In the genomic region with DNA sequence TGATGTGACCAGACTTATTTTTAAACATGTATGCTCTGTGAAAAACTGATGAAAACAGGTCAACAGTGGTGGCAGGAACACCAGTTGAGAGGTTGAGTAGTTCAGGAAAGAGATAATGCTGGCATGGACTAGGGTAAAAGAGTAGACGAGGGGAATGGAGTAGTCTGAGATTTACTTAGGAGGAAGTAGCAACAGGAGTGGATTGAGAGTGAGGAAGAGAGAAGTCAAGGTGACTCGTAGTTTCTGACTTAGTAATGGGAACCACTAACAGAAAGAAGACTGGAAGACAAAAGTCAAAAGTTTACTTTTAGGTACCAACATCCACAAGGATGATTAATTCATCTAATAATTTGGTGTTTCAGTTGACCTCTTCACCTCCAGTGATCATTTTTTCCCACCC, we compare ENCODE assay signal across 12 cellular contexts. TPM values are rescaled to one million over a fixed set of nuclear protein-coding genes. Genes with fewer than 3 reads are reported as not detected.
DNase-seq lines count a peak whose midpoint lies in the region; ATAC-seq and TF ChIP-seq lines count a peak whose summit lies in the region.
"Had no signal": no experiment of that assay in that cellular context is flagged by ENCODE, and none has a peak within 500 bp of the region (broad histone marks: within the 10 kb centered on the region; RNA-seq: fewer than 3 reads in every experiment).

No MANE protein-coding gene starts in this region.

- TF ChIP-seq CTCF in GM06990 (IDR thresholded peaks at IDR 0.05; ENCODE audit: insufficient read depth, low read length, poor library complexity, severe bottlenecking) (no peak), fibroblast of mammary gland (conservative IDR thresholded peaks at IDR 0.05; ENCODE audit: control insufficient read depth, insufficient read depth, low read depth, low read length) (no peak)

- H3K4me1 Mint-ChIP-seq in T-helper 17 cell = peaks cover 72% of the 10 kb centered on the region

- no peaks in the 10 kb centered on the region for H3K27me3 Mint-ChIP-seq in T-helper 17 cell

- H3K4me3 ChIP-seq in ACC112 (ENCODE audit: low read depth, low read length) (no peak overlapping the region), GM06990 (replicated peaks; ENCODE audit: low read depth, low read length) (0 out of 2 replicates have a peak overlapping the region, but pooled peaks have one; percentile 15), fibroblast of mammary gland (ENCODE audit: control insufficient read depth, low read depth, low read length) (no peak overlapping the region)

- H3K27me3 ChIP-seq in ACC112 (ENCODE audit: insufficient read depth, low read length) (no peaks in the 10 kb centered on the region), GM06990 (replicated peaks; ENCODE audit: control insufficient read depth, insufficient read depth, low read length) (no peaks in the 10 kb centered on the region)

- H3K4me1 ChIP-seq in ACC112 (ENCODE audit: control insufficient read depth, insufficient read depth, low read length, unreplicated experiment) = peaks cover 47% of the 10 kb centered on the region

- no peaks in the 10 kb centered on the region; the same call in 1 of the 2 replicates for H3K36me3 ChIP-seq in ACC112 (ENCODE audit: insufficient read depth, low read length)
- H3K36me3 ChIP-seq in GM06990 (ENCODE audit: control insufficient read depth, insufficient read depth, low read length) = peaks cover 22% of the 10 kb centered on the region

- H3K9me3 ChIP-seq in T-helper 17 cell (ENCODE audit: control insufficient read depth, low read length, poor library complexity, severe bottlenecking) = no peaks in the 10 kb centered on the region

- peaks cover 7% of the 10 kb centered on the region for H3K36me3 Mint-ChIP-seq in T-helper 17 cell (ENCODE audit: low read depth)

- peaks cover 46% of the 10 kb centered on the region for H3K79me2 ChIP-seq in ACC112 (ENCODE audit: control insufficient read depth, insufficient read depth, low read length, unreplicated experiment)

- H3K27ac Mint-ChIP-seq in T-helper 17 cell = peak overlapping the region; percentile 95

- H2AFZ ChIP-seq in ACC112 (ENCODE audit: low read length, unreplicated experiment) = no peak overlapping the region

- DNase-seq in GM06990 (ENCODE audit: extremely low read depth, insufficient read length) (no peak), T-helper 17 cell (no peak), fibroblast of mammary gland (ENCODE audit: low read depth) (peak; percentile 39), mucosa of gallbladder (ENCODE audit: low spot score) (no peak), NAMALWA (ENCODE audit: low spot score) (no peak), NCI-H1694 (lab: John Stamatoyannopoulos, UW) (no peak)
- DNase-seq: effector memory CD4-positive, alpha-beta T cell; GOT3; NCI-H2029 treated with DMSO at 0.1 percent for 48 hours; SHP77 had no signal

- H3K27ac ChIP-seq in ACC112 (ENCODE audit: low read depth, low read length) = peak overlapping the region; percentile 29; the same call in 1 of the 2 replicates

- ATAC-seq in T-helper 17 cell (no peak), HG02678 (IDR thresholded peaks at IDR 0.05; ENCODE audit: unreplicated experiment) (no peak)

- no peak overlapping the region for H3K4me3 Mint-ChIP-seq in T-helper 17 cell

RNA-seq across cellular contexts. Expression of gene SRA1, which starts 3.6 kb away (rescaled TPM):
- total RNA-seq in T-helper 17 cell (10 to 100 TPM; 29.9 to 33.2 TPM), mucosa of gallbladder (27.2 TPM)

RNA-seq across cellular contexts. Expression of gene EIF4EBP3, which starts 6.2 kb away (rescaled TPM):
- total RNA-seq in T-helper 17 cell (10 to 100 TPM in 1 of 2 donors, 1 to 10 TPM in 1; 9.1 to 14.0 TPM), mucosa of gallbladder (14.4 TPM)

RNA-seq across cellular contexts. Expression of gene APBB3, which starts 10.7 kb away (rescaled TPM):
- total RNA-seq in T-helper 17 cell = 10 to 100 TPM; 47.5 to 59.0 TPM
- 46.4 TPM for total RNA-seq in mucosa of gallbladder

RNA-seq across cellular contexts. Expression of gene SLC35A4, which starts 11.0 kb away (rescaled TPM):
- total RNA-seq in T-helper 17 cell = 10 to 100 TPM; 43.2 to 45.0 TPM
- 73.8 TPM for total RNA-seq in mucosa of gallbladder
